16 cellular contexts compared by ENCODE assay signal in the genomic region with DNA sequence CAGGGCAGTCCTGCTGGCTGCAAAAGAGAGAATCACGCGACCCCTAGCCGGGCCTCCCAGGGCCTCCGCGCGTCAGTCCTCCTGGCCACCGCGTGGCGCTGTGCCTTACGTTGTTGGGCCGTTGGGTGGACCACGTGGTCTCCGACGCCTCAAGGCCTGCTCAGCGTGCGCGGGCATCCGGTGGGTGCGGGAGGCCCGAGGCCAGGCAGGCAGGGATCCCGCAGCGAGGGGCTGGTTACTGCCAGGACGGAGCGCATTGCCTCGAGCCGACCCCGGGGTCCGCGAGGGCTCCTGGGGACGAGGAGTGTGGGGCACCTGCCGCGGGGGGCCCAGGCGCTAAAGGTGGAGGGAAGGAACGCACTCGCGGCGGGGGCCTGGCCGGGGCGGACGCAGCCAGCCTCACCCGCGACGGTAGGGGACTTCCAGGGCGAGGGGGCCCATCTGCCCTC. TPM values are rescaled to one million over a fixed set of nuclear protein-coding genes. Genes with fewer than 3 reads are reported as not detected.
DNase-seq lines count a peak whose midpoint lies in the region; ATAC-seq and TF ChIP-seq lines count a peak whose summit lies in the region.
"Had no signal": no experiment of that assay in that cellular context is flagged by ENCODE, and none has a peak within 500 bp of the region (broad histone marks: within the 10 kb centered on the region; RNA-seq: fewer than 3 reads in every experiment).

A gene with protein sequence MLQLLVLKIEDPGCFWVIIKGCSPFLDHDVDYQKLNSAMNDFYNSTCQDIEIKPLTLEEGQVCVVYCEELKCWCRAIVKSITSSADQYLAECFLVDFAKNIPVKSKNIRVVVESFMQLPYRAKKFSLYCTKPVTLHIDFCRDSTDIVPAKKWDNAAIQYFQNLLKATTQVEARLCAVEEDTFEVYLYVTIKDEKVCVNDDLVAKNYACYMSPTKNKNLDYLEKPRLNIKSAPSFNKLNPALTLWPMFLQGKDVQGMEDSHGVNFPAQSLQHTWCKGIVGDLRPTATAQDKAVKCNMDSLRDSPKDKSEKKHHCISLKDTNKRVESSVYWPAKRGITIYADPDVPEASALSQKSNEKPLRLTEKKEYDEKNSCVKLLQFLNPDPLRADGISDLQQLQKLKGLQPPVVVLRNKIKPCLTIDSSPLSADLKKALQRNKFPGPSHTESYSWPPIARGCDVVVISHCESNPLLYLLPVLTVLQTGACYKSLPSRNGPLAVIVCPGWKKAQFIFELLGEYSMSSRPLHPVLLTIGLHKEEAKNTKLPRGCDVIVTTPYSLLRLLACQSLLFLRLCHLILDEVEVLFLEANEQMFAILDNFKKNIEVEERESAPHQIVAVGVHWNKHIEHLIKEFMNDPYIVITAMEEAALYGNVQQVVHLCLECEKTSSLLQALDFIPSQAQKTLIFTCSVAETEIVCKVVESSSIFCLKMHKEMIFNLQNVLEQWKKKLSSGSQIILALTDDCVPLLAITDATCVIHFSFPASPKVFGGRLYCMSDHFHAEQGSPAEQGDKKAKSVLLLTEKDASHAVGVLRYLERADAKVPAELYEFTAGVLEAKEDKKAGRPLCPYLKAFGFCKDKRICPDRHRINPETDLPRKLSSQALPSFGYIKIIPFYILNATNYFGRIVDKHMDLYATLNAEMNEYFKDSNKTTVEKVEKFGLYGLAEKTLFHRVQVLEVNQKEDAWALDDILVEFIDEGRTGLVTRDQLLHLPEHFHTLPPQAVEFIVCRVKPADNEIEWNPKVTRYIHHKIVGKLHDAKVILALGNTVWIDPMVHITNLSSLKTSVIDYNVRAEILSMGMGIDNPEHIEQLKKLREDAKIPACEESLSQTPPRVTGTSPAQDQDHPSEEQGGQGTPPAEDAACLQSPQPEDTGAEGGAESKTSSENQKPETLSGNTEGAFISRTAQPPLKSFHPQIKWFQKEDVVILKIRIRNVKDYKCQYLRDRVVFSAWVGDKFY (N-terminal part only) (plus strand): TSS at position 157 of the 449 bp plus-strand sequence. CDS start 306 bp downstream, outside the sequence.

- no peak within 1 kb of the TSS for H3K9ac ChIP-seq in HCT116 (ENCODE audit: low read length)

- ATAC-seq in HCT116 = peak; percentile 79
- ATAC-seq: mucosa of descending colon, sciatic nerve had no signal

- H3K9me3 Mint-ChIP-seq in activated CD4-positive, alpha-beta T cell treated with anti-CD3 and anti-CD28 coated beads, Interleukin-2, amount 10 ng/mL, durations not matched to agents 7 days and 5 days = no peaks in the 10 kb centered on the region
- H3K9me3 Mint-ChIP-seq in activated CD4-positive, alpha-beta T cell treated with anti-CD3 and anti-CD28 coated beads, Interleukin-2, amount 10 ng/mL, durations not matched to agents 24 days and 14 days = no peaks in the 10 kb centered on the region
- H3K9me3 Mint-ChIP-seq in endothelial cell (ENCODE audit: unreplicated experiment) = no peaks in the 10 kb centered on the region

- no peaks in the 10 kb centered on the region for H3K4me1 Mint-ChIP-seq in activated CD4-positive, alpha-beta T cell treated with anti-CD3 and anti-CD28 coated beads, Interleukin-2, amount 10 ng/mL, durations not matched to agents 7 days and 5 days
- H3K4me1 Mint-ChIP-seq in activated CD4-positive, alpha-beta T cell treated with anti-CD3 and anti-CD28 coated beads, Interleukin-2, amount 10 ng/mL, durations not matched to agents 24 days and 14 days = peaks cover 3% of the 10 kb centered on the region
- no peaks in the 10 kb centered on the region for H3K4me1 Mint-ChIP-seq in endothelial cell (ENCODE audit: unreplicated experiment)

- POLR2A ChIA-PET in activated CD4-positive, alpha-beta T cell treated with anti-CD3 and anti-CD28 coated beads, Interleukin-2, amount 10 ng/mL, durations not matched to agents 7 days and 5 days (lab: Charles Lee) = no interaction called here
- POLR2A ChIA-PET in HCT116 (lab: Charles Lee) = no interaction called here

- no peaks in the 10 kb centered on the region for H3K79me2 ChIP-seq in HCT116 (ENCODE audit: insufficient read depth, low read length)

- no peaks in the 10 kb centered on the region for H3K27me3 ChIP-seq in HCT116 (ENCODE audit: insufficient read depth, low read length)
- H3K27me3 ChIP-seq: heart left ventricle had no signal

- H3K4me1 ChIP-seq in HCT116 (ENCODE audit: control insufficient read depth in 1 of 2, insufficient read depth in 2 of 2, low read length in 2 of 2) = no peaks in the 10 kb centered on the region
- H3K4me1 ChIP-seq: heart left ventricle had no signal

- H2AFZ ChIP-seq in HCT116 (ENCODE audit: low read depth, low read length, poor library complexity, severe bottlenecking) = no peak within 1 kb of the TSS

- RAD21 ChIA-PET in HCT116 (lab: Charles Lee; ENCODE audit: low non-redundant PET in 1 of 2, low total read pairs in 2 of 2, uncharacterized antibody in 2 of 2, unreplicated experiment in 2 of 2) = no interaction called here

- peaks cover under 1% of the 10 kb centered on the region for H3K27me3 Mint-ChIP-seq in activated CD4-positive, alpha-beta T cell treated with anti-CD3 and anti-CD28 coated beads, Interleukin-2, amount 10 ng/mL, durations not matched to agents 7 days and 5 days
- H3K27me3 Mint-ChIP-seq in activated CD4-positive, alpha-beta T cell treated with anti-CD3 and anti-CD28 coated beads, Interleukin-2, amount 10 ng/mL, durations not matched to agents 24 days and 14 days = peaks cover 4% of the 10 kb centered on the region
- peaks cover 3% of the 10 kb centered on the region for H3K27me3 Mint-ChIP-seq in endothelial cell (ENCODE audit: unreplicated experiment)

- TF ChIP-seq CTCF in HCT116 (IDR thresholded peaks at IDR 0.05 in 2 of 3, conservative IDR thresholded peaks at IDR 0.05 in 1 of 3; ENCODE audit: borderline replicate concordance in 1 of 3, insufficient read depth in 1 of 3, low read depth in 2 of 3, low read length in 2 of 3) (peak in 2 of 3 experiments; percentile 34 to 52; a peak in 3 of 6 replicates), choroid plexus epithelial cell (conservative IDR thresholded peaks at IDR 0.05; ENCODE audit: low read depth, low read length) (no peak), retinal pigment epithelial cell (conservative IDR thresholded peaks at IDR 0.05; ENCODE audit: low read depth, low read length) (peak; percentile 2), coronary artery (IDR thresholded peaks at IDR 0.05) (no peak), endothelial cell (IDR thresholded peaks at IDR 0.05; ENCODE audit: unreplicated experiment) (no peak)

- H3K4me2 ChIP-seq in HCT116 (ENCODE audit: low read length) = no peak within 1 kb of the TSS

- DNase-seq in activated CD4-positive, alpha-beta T cell treated with anti-CD3 and anti-CD28 coated beads, Interleukin-2, amount 10 ng/mL, durations not matched to agents 7 days and 5 days = no peak
- DNase-seq in activated CD4-positive, alpha-beta T cell treated with anti-CD3 and anti-CD28 coated beads, Interleukin-2, amount 10 ng/mL, durations not matched to agents 24 days and 14 days = no peak
- DNase-seq in HCT116 (ENCODE audit: low read depth, low spot score) (no peak), choroid plexus epithelial cell (ENCODE audit: low read depth) (peak; percentile 6), retinal pigment epithelial cell (ENCODE audit: low read depth) (no peak), HT-29 (ENCODE audit: low spot score) (no peak), coronary artery (ENCODE audit: low spot score) (no peak), endothelial cell (ENCODE audit: low spot score) (no peak)
- DNase-seq: COR-L47; cortex of kidney; GF-D8; heart left ventricle; mucosa of descending colon; NK-92 treated with Interleukin-12 subunit alpha and Interleukin-12 subunit beta, amount 100 ng/mL, for 24 hours; trophoblast cell had no signal

- TF ChIP-seq RAD21 in HCT116 (IDR thresholded peaks at IDR 0.05; ENCODE audit: low read depth) = no peak

- intact Hi-C loops in activated CD4-positive, alpha-beta T cell treated with anti-CD3 and anti-CD28 coated beads, Interleukin-2, amount 10 ng/mL, durations not matched to agents 24 days and 14 days (cut with micrococcal nuclease) = no loop called here
- intact Hi-C loops in HCT116 (cut with micrococcal nuclease) = no loop called here

- CTCF ChIA-PET in activated CD4-positive, alpha-beta T cell treated with anti-CD3 and anti-CD28 coated beads, Interleukin-2, amount 10 ng/mL, durations not matched to agents 7 days and 5 days (lab: Charles Lee) = no interaction called here
- CTCF ChIA-PET in HCT116 (lab: Charles Lee) = no interaction called here

- H3K36me3 ChIP-seq in HCT116 (ENCODE audit: control insufficient read depth in 1 of 2, insufficient read depth in 2 of 2, low read length in 2 of 2) = no peaks in the 10 kb centered on the region

- H3K9me2 ChIP-seq in HCT116 (ENCODE audit: insufficient read depth) = no peaks in the 10 kb centered on the region

- H3K27ac Mint-ChIP-seq in activated CD4-positive, alpha-beta T cell treated with anti-CD3 and anti-CD28 coated beads, Interleukin-2, amount 10 ng/mL, durations not matched to agents 7 days and 5 days = peak within 1 kb of the TSS; percentile 5
- no peak within 1 kb of the TSS for H3K27ac Mint-ChIP-seq in activated CD4-positive, alpha-beta T cell treated with anti-CD3 and anti-CD28 coated beads, Interleukin-2, amount 10 ng/mL, durations not matched to agents 24 days and 14 days
- H3K27ac Mint-ChIP-seq in endothelial cell (ENCODE audit: unreplicated experiment) = no peak within 1 kb of the TSS

- H3K4me3 ChIP-seq in HCT116 (replicated peaks in 1 of 2; ENCODE audit: low read depth in 1 of 2, low read length in 2 of 2) = no peak within 1 kb of the TSS
- no peak within 1 kb of the TSS for H3K4me3 ChIP-seq in choroid plexus epithelial cell (ENCODE audit: low read depth, low read length)
- H3K4me3 ChIP-seq in retinal pigment epithelial cell (ENCODE audit: low read length) = no peak within 1 kb of the TSS
- no peak within 1 kb of the TSS for H3K4me3 ChIP-seq in coronary artery
- H3K4me3 ChIP-seq: heart left ventricle, mucosa of descending colon had no signal

- H3K36me3 Mint-ChIP-seq in activated CD4-positive, alpha-beta T cell treated with anti-CD3 and anti-CD28 coated beads, Interleukin-2, amount 10 ng/mL, durations not matched to agents 7 days and 5 days (ENCODE audit: low read depth) = peaks cover 7% of the 10 kb centered on the region
- peaks cover 13% of the 10 kb centered on the region for H3K36me3 Mint-ChIP-seq in activated CD4-positive, alpha-beta T cell treated with anti-CD3 and anti-CD28 coated beads, Interleukin-2, amount 10 ng/mL, durations not matched to agents 24 days and 14 days (ENCODE audit: low read depth)
- H3K36me3 Mint-ChIP-seq in endothelial cell (ENCODE audit: low read depth, unreplicated experiment) = no peaks in the 10 kb centered on the region

- TF ChIP-seq POLR2A in HCT116 (IDR thresholded peaks at IDR 0.05; ENCODE audit: borderline replicate concordance, extremely low read depth, insufficient read depth, insufficient read length) = no peak

- H4K20me1 ChIP-seq in HCT116 (ENCODE audit: insufficient read depth) = no peaks in the 10 kb centered on the region

- no peak within 1 kb of the TSS for H3K27ac ChIP-seq in HCT116 (ENCODE audit: low read depth, low read length)
- no peak within 1 kb of the TSS for H3K27ac ChIP-seq in coronary artery
- H3K27ac ChIP-seq: heart left ventricle had no signal

- no peak within 1 kb of the TSS for H3K4me3 Mint-ChIP-seq in activated CD4-positive, alpha-beta T cell treated with anti-CD3 and anti-CD28 coated beads, Interleukin-2, amount 10 ng/mL, durations not matched to agents 7 days and 5 days
- no peak within 1 kb of the TSS for H3K4me3 Mint-ChIP-seq in activated CD4-positive, alpha-beta T cell treated with anti-CD3 and anti-CD28 coated beads, Interleukin-2, amount 10 ng/mL, durations not matched to agents 24 days and 14 days
- no peak within 1 kb of the TSS for H3K4me3 Mint-ChIP-seq in endothelial cell (ENCODE audit: unreplicated experiment)

- no TSS peak for BruUV-seq in HCT116 (replicated peaks; lab: Mats Ljungman, UMichigan)

- H3K9me3 ChIP-seq in HCT116 (ENCODE audit: control insufficient read depth in 1 of 2, insufficient read depth in 1 of 2, low read depth in 1 of 2, low read length in 2 of 2) = no peaks in the 10 kb centered on the region
- H3K9me3 ChIP-seq: mucosa of descending colon had no signal

RNA-seq across cellular contexts. Expression of the gene that starts here (rescaled TPM):
- under 1 TPM; 0.25 to 0.52 TPM for total RNA-seq in activated CD4-positive, alpha-beta T cell treated with anti-CD3 and anti-CD28 coated beads, Interleukin-2, amount 10 ng/mL, durations not matched to agents 7 days and 5 days
- total RNA-seq in activated CD4-positive, alpha-beta T cell treated with anti-CD3 and anti-CD28 coated beads, Interleukin-2, amount 10 ng/mL, durations not matched to agents 24 days and 14 days = 0.05 and 0.12 TPM in 2 replicates
- total RNA-seq in HCT116 (2021; ENCODE audit: unreplicated experiment) = 0.30 TPM
- polyA plus RNA-seq in HCT116 (2012) = 0.05 and 0.06 TPM in 2 replicates
- total RNA-seq in HT-29 (2014; rRNA removed; shearing (Covaris generic)) = 0.03 TPM in 1 of 2 replicates, not detected in the other
- total RNA-seq in endothelial cell (ENCODE audit: unreplicated experiment) = not detected

Comparison
In these comparisons a context has a peak if more than half of its experiments do, and no peak if none do; other contexts are left out.
1. Peak in ATAC-seq in HCT116; RNA of the gene not detected or under 1 TPM.
2. CTCF ChIP-seq: peak in HCT116 (2 of 3) and retinal pigment epithelial cell (single experiment); none in choroid plexus epithelial cell (single experiment), coronary artery (single experiment) and endothelial cell (single experiment).